Comparison of ENCODE assay signal across 25 cellular contexts in the genomic region with DNA sequence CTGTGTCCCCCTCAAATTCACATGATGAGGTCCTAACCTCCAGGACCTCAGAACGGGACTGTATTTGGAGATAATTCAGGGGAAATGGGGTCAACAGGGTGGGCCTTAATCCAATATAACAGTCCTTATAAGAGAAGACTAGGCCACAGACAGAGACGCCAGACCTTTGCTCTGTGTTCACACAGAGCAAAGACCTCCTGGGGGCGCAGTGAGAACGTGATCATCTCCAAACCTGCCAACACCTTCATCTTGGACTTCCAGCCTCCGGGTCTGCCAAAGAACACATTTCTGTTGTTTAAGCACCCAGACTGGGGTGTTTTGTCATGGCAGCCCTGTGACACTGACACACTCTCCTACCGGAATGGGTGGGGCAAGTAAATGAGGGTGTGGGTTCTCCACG.
"Had no signal": no experiment of that assay in that cellular context is flagged by ENCODE, and none has a peak within 500 bp of the region (broad histone marks: within the 10 kb centered on the region; RNA-seq: fewer than 3 reads in every experiment).

No MANE protein-coding gene starts in this region.

- H3K4me3 ChIP-seq: breast epithelium, Peyer's patch, SJSA1 had no signal

- H3K9me3 ChIP-seq: breast epithelium, SJSA1 had no signal

- DNase-seq: activated CD4-positive, alpha-beta T cell treated with anti-CD3 and anti-CD28 coated beads for 4 hours; activated CD8-positive, alpha-beta memory T cell treated with anti-CD3 and anti-CD28 coated beads, Interleukin-2, amount 50 U/mL, for 4 hours; activated CD8-positive, alpha-beta T cell treated with anti-CD3 and anti-CD28 coated beads for 36 hours; activated gamma-delta T cell treated with Interleukin-2 at 50 U/mL for 16 hours; activated naive CD4-positive, alpha-beta T cell treated with anti-CD3 and anti-CD28 coated beads, Interleukin-2, amount 50 U/mL, for 16 hours; activated T-cell treated with anti-CD3 and anti-CD28 coated beads, Interleukin-2, amount 50 U/mL, for 72 hours; aorta; caudate nucleus; Kasumi-1; NCI-H1048; NCI-H146; NCI-H187 treated with DMSO at 0.1 percent for 48 hours; NCI-H2081 treated with DMSO at 0.1 percent for 48 hours; NCI-H2171 treated with DMSO at 0.1 percent for 48 hours; NCI-H226; NCI-H526; NCI-H82; NK-92 treated with Interleukin-12 subunit alpha and Interleukin-12 subunit beta, amount 100 ng/mL, for 24 hours; Peyer's patch; SHP77 had no signal

- H3K4me1 ChIP-seq: breast epithelium, Peyer's patch had no signal

- H3K36me3 ChIP-seq: breast epithelium, Peyer's patch, SJSA1 had no signal

- ATAC-seq: activated CD4-positive, CD25-positive, alpha-beta regulatory T cell treated with anti-CD3 and anti-CD28 coated beads, Interleukin-2, amount 50 U/mL, for 24 hours; activated CD8-positive, alpha-beta T cell treated with anti-CD3 and anti-CD28 coated beads for 36 hours; activated T-cell treated with anti-CD3 and anti-CD28 coated beads, Interleukin-2, amount 50 U/mL, for 72 hours had no signal

- H3K27me3 ChIP-seq: breast epithelium, Peyer's patch, SJSA1 had no signal

- H3K4me3 Mint-ChIP-seq: activated CD8-positive, alpha-beta T cell treated with anti-CD3 and anti-CD28 coated beads for 36 hours; activated T-cell treated with anti-CD3 and anti-CD28 coated beads, Interleukin-2, amount 50 U/mL, for 72 hours; T-helper 1 cell treated with Interleukin-12 subunit alpha and Interleukin-12 subunit beta and Interleukin-4 antibody, amounts not matched to agents 30 μg/mL and 1 μg/mL, for 36 hours had no signal

- H3K9me3 Mint-ChIP-seq: activated CD8-positive, alpha-beta T cell treated with anti-CD3 and anti-CD28 coated beads for 36 hours had no signal

- H3K27ac ChIP-seq: breast epithelium, Peyer's patch, SJSA1 had no signal

- H3K27ac Mint-ChIP-seq: activated CD8-positive, alpha-beta T cell treated with anti-CD3 and anti-CD28 coated beads for 36 hours; activated T-cell treated with anti-CD3 and anti-CD28 coated beads, Interleukin-2, amount 50 U/mL, for 72 hours; activated T-helper 2 cell treated with anti-CD3 and anti-CD28 coated beads, Interferon-gamma antibody, Interleukin-2, Interleukin-4, amounts not matched to agents 10 μg/mL and 5 μg/mL and 100 μg/mL, durations not matched to agents 14 hours and 24 hours and 36 hours; T-helper 1 cell treated with Interleukin-12 subunit alpha and Interleukin-12 subunit beta and Interleukin-4 antibody, amounts not matched to agents 30 μg/mL and 1 μg/mL, for 36 hours had no signal

- H3K27me3 Mint-ChIP-seq: activated CD8-positive, alpha-beta T cell treated with anti-CD3 and anti-CD28 coated beads for 36 hours had no signal
